ENCODE assay signal across 21 cellular contexts in genomic region chr6:90144928-90145520, GRCh38.
DNase-seq lines count a peak whose midpoint lies in the region; ATAC-seq and TF ChIP-seq lines count a peak whose summit lies in the region.
"Had no signal": no experiment of that assay in that cellular context is flagged by ENCODE, and none has a peak within 500 bp of the region (broad histone marks: within the 10 kb centered on the region; RNA-seq: fewer than 3 reads in every experiment).

No MANE protein-coding gene starts in this region.

- CTCF ChIA-PET in activated B cell treated with CpG ODN at 0.5 μM for 24 hours (lab: Charles Lee) = interaction anchor here (1.1 to 2.5 kb wide), 4 partner anchors 24 to 72 kb away, joined by 3 to 8 read pairs (median 4); no protein-coding TSS in a partner anchor
- CTCF ChIA-PET in PC-9 (lab: Charles Lee) = no interaction called here

- no peak for DNase-seq in activated naive CD4-positive, alpha-beta T cell treated with anti-CD3 and anti-CD28 coated beads, Interleukin-2, amount 50 U/mL, for 72 hours (ENCODE audit: low spot score in 2 of 2)
- DNase-seq in activated naive CD4-positive, alpha-beta T cell treated with anti-CD3 and anti-CD28 coated beads, Interleukin-2, amount 50 U/mL, for 16 hours = no peak
- DNase-seq in activated B cell treated with CpG ODN at 0.5 μM for 24 hours = no peak
- DNase-seq in naive B cell = no peak
- no peak for DNase-seq in NCI-H510A (lab: John Stamatoyannopoulos, UW)
- DNase-seq in PC-9 = no peak
- no peak for DNase-seq in tibial nerve (ENCODE audit: low spot score in 2 of 2)
- DNase-seq: cortex of kidney, foreskin melanocyte, H7, NCI-H1092, NCI-H187, NCI-H2227 treated with DMSO at 0.1 percent for 48 hours, ovary, T-helper 17 cell, thyroid gland had no signal

- H3K27me3 Mint-ChIP-seq in activated B cell treated with CpG ODN at 0.5 μM for 24 hours (no peaks in the 10 kb centered on the region), naive B cell (no peaks in the 10 kb centered on the region)

- peak; percentile 79 to 86 for ATAC-seq in activated naive CD4-positive, alpha-beta T cell treated with anti-CD3 and anti-CD28 coated beads, Interleukin-2, amount 50 U/mL, for 72 hours
- ATAC-seq in activated B cell treated with CpG ODN at 0.5 μM for 24 hours (ENCODE audit: low read depth) (no peak), naive B cell (ENCODE audit: low read depth in 2 of 2) (no peak)
- ATAC-seq: esophagus mucosa, left lobe of liver, T-helper 17 cell had no signal

- peak overlapping the region; percentile 60 for H3K4me3 Mint-ChIP-seq in activated B cell treated with CpG ODN at 0.5 μM for 24 hours
- H3K4me3 Mint-ChIP-seq in naive B cell = peak overlapping the region in 3 of 8 donors; percentile 12 to 35 (median 24)
- H3K4me3 Mint-ChIP-seq: natural killer cell treated with Interleukin-12 subunit alpha and Interleukin-12 subunit beta and Interleukin-15 and Interleukin-18, amount 100 ng/mL, for 72 hours; T-helper 17 cell had no signal

- H3K36me3 Mint-ChIP-seq in activated naive CD4-positive, alpha-beta T cell treated with anti-CD3 and anti-CD28 coated beads, Interleukin-2, amount 50 U/mL, for 72 hours = peaks cover 7 to 15% of the 10 kb centered on the region in 2 donors
- peaks cover 28% of the 10 kb centered on the region for H3K36me3 Mint-ChIP-seq in activated B cell treated with CpG ODN at 0.5 μM for 24 hours (ENCODE audit: low read depth)
- peaks cover under 1 to 15% of the 10 kb centered on the region in 2 donors for H3K36me3 Mint-ChIP-seq in naive B cell
- H3K36me3 Mint-ChIP-seq: natural killer cell treated with Interleukin-12 subunit alpha and Interleukin-12 subunit beta and Interleukin-15 and Interleukin-18, amount 100 ng/mL, for 72 hours had no signal

- H3K4me3 ChIP-seq in PC-9 (no peak overlapping the region), tibial nerve (no peak overlapping the region)
- H3K4me3 ChIP-seq: ovary, thyroid gland had no signal

- no peaks in the 10 kb centered on the region for H3K9me2 ChIP-seq in PC-9 (ENCODE audit: insufficient read depth)

- TF ChIP-seq CTCF in activated B cell treated with CpG ODN at 0.5 μM for 24 hours (IDR thresholded peaks at IDR 0.05) (no peak), PC-9 (conservative IDR thresholded peaks at IDR 0.05) (no peak), tibial nerve (IDR thresholded peaks at IDR 0.05) (no peak)

- H3K4me1 ChIP-seq in PC-9 (replicated peaks; ENCODE audit: insufficient read depth) = no peaks in the 10 kb centered on the region
- H3K4me1 ChIP-seq in tibial nerve = peaks cover 0 to 15% (median 0%) of the 10 kb centered on the region in 4 donors
- H3K4me1 ChIP-seq: thyroid gland had no signal

- H3K4me1 Mint-ChIP-seq in activated B cell treated with CpG ODN at 0.5 μM for 24 hours = peaks cover 77% of the 10 kb centered on the region
- H3K4me1 Mint-ChIP-seq in naive B cell = peaks cover 58 to 85% (median 75%) of the 10 kb centered on the region in 3 donors

- H3K9me3 Mint-ChIP-seq in activated naive CD4-positive, alpha-beta T cell treated with anti-CD3 and anti-CD28 coated beads, Interleukin-2, amount 50 U/mL, for 72 hours = no peaks in the 10 kb centered on the region
- no peaks in the 10 kb centered on the region for H3K9me3 Mint-ChIP-seq in activated B cell treated with CpG ODN at 0.5 μM for 24 hours
- H3K9me3 Mint-ChIP-seq in naive B cell = no peaks in the 10 kb centered on the region
- H3K9me3 Mint-ChIP-seq: natural killer cell treated with Interleukin-12 subunit alpha and Interleukin-12 subunit beta and Interleukin-15 and Interleukin-18, amount 100 ng/mL, for 72 hours had no signal

- no peak overlapping the region for H2AFZ ChIP-seq in PC-9

- no peaks in the 10 kb centered on the region for H3F3A ChIP-seq in PC-9 (ENCODE audit: insufficient read depth, low read depth)

- H3K9me3 ChIP-seq in PC-9 (ENCODE audit: insufficient read depth, low read depth) (no peaks in the 10 kb centered on the region), tibial nerve (no peaks in the 10 kb centered on the region)
- H3K9me3 ChIP-seq: ovary, thyroid gland had no signal

- peak overlapping the region; percentile 93 to 95 for H3K27ac Mint-ChIP-seq in activated naive CD4-positive, alpha-beta T cell treated with anti-CD3 and anti-CD28 coated beads, Interleukin-2, amount 50 U/mL, for 72 hours
- H3K27ac Mint-ChIP-seq in activated B cell treated with CpG ODN at 0.5 μM for 24 hours (peak overlapping the region; percentile 86), naive B cell (peak overlapping the region in 5 of 6 donors; percentile 38 to 86 (median 80))
- H3K27ac Mint-ChIP-seq: natural killer cell treated with Interleukin-12 subunit alpha and Interleukin-12 subunit beta and Interleukin-15 and Interleukin-18, amount 100 ng/mL, for 72 hours; T-helper 17 cell had no signal

- H3K27ac ChIP-seq in PC-9 (no peak overlapping the region), tibial nerve (no peak overlapping the region)
- H3K27ac ChIP-seq: HL-60, ovary, RWPE1, thyroid gland had no signal

- POLR2A ChIA-PET in activated B cell treated with CpG ODN at 0.5 μM for 24 hours (lab: Charles Lee) = interaction anchor here (0.7 to 1.4 kb wide), 4 partner anchors 10 to 40 kb away, joined by 3 to 4 read pairs (median 3); no protein-coding TSS in a partner anchor
- POLR2A ChIA-PET in PC-9 (lab: Charles Lee; ENCODE audit: unreplicated experiment) = no interaction called here

- 96 to 98% methylated on average over 3 of the region's 3 CpGs for WGBS in tibial nerve, 2 donors

- no peaks in the 10 kb centered on the region for H4K20me1 ChIP-seq in PC-9 (ENCODE audit: insufficient read depth)

- intact Hi-C loops in activated B cell treated with CpG ODN at 0.5 μM for 24 hours (cut with micrococcal nuclease) (loop anchor here (1.0 to 2.0 kb wide), 2 partner anchors 8 to 36 kb away; no protein-coding TSS in a partner anchor), PC-9 (cut with micrococcal nuclease; ENCODE audit: unreplicated experiment) (no loop called here)

- no peaks in the 10 kb centered on the region for H3K79me2 ChIP-seq in PC-9 (ENCODE audit: low read depth)

- TF ChIP-seq POLR2A in tibial nerve (IDR thresholded peaks at IDR 0.05) = no peak

- BruUV-seq in PC-9 (replicated peaks; lab: Mats Ljungman, UMichigan) = no TSS peak

- H3K27me3 ChIP-seq in PC-9 (ENCODE audit: insufficient read depth, low read depth) (no peaks in the 10 kb centered on the region), tibial nerve (no peaks in the 10 kb centered on the region)
- H3K27me3 ChIP-seq: ovary, thyroid gland had no signal

- TF ChIP-seq EP300 in tibial nerve (IDR thresholded peaks at IDR 0.05) = no peak

- H3K4me2 ChIP-seq in PC-9 = no peak overlapping the region

- H3K36me3 ChIP-seq in PC-9 (ENCODE audit: low read depth) (no peaks in the 10 kb centered on the region), tibial nerve (no peaks in the 10 kb centered on the region)
- H3K36me3 ChIP-seq: ovary, thyroid gland had no signal

Comparison
In these comparisons a context has a peak if more than half of its experiments do, and no peak if none do; other contexts are left out.
1. ATAC-seq: peak in activated naive CD4-positive, alpha-beta T cell treated with anti-CD3 and anti-CD28 coated beads, Interleukin-2, amount 50 U/mL, for 72 hours (2 of 2); none in activated B cell treated with CpG ODN at 0.5 μM for 24 hours (single experiment) and naive B cell (0 of 2).
2. Peak in every context shown above with its lines, with median percentiles within 50 percentile points of each other: H3K27ac Mint-ChIP-seq.